ENCODE assay signal across 28 cellular contexts in the genomic region with DNA sequence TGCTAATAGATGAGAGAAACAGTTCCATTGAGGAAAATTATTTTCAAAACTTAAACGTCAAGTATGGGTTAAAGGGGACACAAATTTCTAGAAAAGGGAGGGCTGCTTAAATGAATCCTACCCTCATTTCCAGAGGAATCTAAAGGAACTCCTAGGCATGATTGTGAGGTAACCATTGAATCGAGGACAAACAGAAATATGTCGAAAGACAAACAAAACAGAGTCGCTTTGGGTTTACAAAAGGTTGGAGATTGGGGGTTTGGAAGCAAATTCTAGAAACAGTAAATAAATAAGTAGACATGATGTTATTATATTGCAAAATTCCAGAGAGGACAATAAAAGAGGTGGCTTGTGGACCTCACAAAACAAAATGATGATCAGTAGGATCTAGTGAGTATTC.
"Had no signal": no experiment of that assay in that cellular context is flagged by ENCODE, and none has a peak within 500 bp of the region (broad histone marks: within the 10 kb centered on the region; RNA-seq: fewer than 3 reads in every experiment).

No MANE protein-coding gene starts in this region.

- H3K36me3 ChIP-seq: brain microvascular endothelial cell, esophagus muscularis mucosa, gastrocnemius medialis, WERI-Rb-1 had no signal

- ATAC-seq: activated CD4-positive, CD25-positive, alpha-beta regulatory T cell treated with anti-CD3 and anti-CD28 coated beads, Interleukin-2, amount 50 U/mL, for 24 hours; activated CD8-positive, alpha-beta T cell treated with anti-CD3 and anti-CD28 coated beads for 36 hours; activated T-cell treated with anti-CD3 and anti-CD28 coated beads, Interleukin-2, amount 50 U/mL, for 4 hours; activated T-helper 17 cell treated with anti-CD3 and anti-CD28 coated beads, Interleukin-2, amount 50 U/mL, for 72 hours; foreskin keratinocyte; gastrocnemius medialis; T-helper 17 cell had no signal

- DNase-seq: activated B cell treated with CpG ODN at 0.5 μM for 24 hours; activated CD4-positive, alpha-beta T cell treated with anti-CD3 and anti-CD28 coated beads for 48 hours; activated CD4-positive, alpha-beta T cell treated with anti-CD3 and anti-CD28 coated beads, Interleukin-2, amount 50 U/mL, for 1 hour; activated CD4-positive, alpha-beta T cell treated with anti-CD3 and anti-CD28 coated beads, Interleukin-2, amount 50 U/mL, for 48 hours; activated CD8-positive, alpha-beta memory T cell treated with anti-CD3 and anti-CD28 coated beads for 24 hours; activated CD8-positive, alpha-beta T cell treated with anti-CD3 and anti-CD28 coated beads for 36 hours; activated effector memory CD4-positive, alpha-beta T cell treated with Interleukin-2 at 50 U/mL for 16 hours; activated gamma-delta T cell treated with Interleukin-2 at 50 U/mL for 16 hours; activated naive CD4-positive, alpha-beta T cell treated with anti-CD3 and anti-CD28 coated beads, Interleukin-2, amount 50 U/mL, for 16 hours; activated naive CD4-positive, alpha-beta T cell treated with Interleukin-2 at 50 U/mL for 16 hours; activated T-cell treated with anti-CD3 and anti-CD28 coated beads, Interleukin-2, amount 50 U/mL, for 4 hours; amniotic stem cell; anterior cingulate cortex; brain microvascular endothelial cell; dorsolateral prefrontal cortex; effector memory CD4-positive, alpha-beta T cell; endodermal cell; foreskin keratinocyte; gastrocnemius medialis; glutamatergic neuron; T-helper 1 cell; T-helper 17 cell; T1000; WERI-Rb-1 had no signal

- H3K27me3 ChIP-seq: brain microvascular endothelial cell, dorsolateral prefrontal cortex, esophagus muscularis mucosa, foreskin keratinocyte, gastrocnemius medialis had no signal

- H3K27ac ChIP-seq: brain microvascular endothelial cell, coronary artery, dorsolateral prefrontal cortex, esophagus muscularis mucosa, foreskin keratinocyte, gastrocnemius medialis, WERI-Rb-1 had no signal

- H3K4me3 ChIP-seq: coronary artery, dorsolateral prefrontal cortex, esophagus muscularis mucosa, gastrocnemius medialis had no signal

- H3K9me3 ChIP-seq: esophagus muscularis mucosa, gastrocnemius medialis had no signal

- H3K4me1 ChIP-seq: esophagus muscularis mucosa, foreskin keratinocyte, gastrocnemius medialis had no signal
